ENCODE assay signal across 26 cellular contexts in genomic region chr11:116813781-116814471, GRCh38. TPM values are rescaled to one million over a fixed set of nuclear protein-coding genes. Genes with fewer than 3 reads are reported as not detected.
DNase-seq lines count a peak whose midpoint lies in the region; ATAC-seq and TF ChIP-seq lines count a peak whose summit lies in the region.
"Had no signal": no experiment of that assay in that cellular context is flagged by ENCODE, and none has a peak within 500 bp of the region (broad histone marks: within the 10 kb centered on the region; RNA-seq: fewer than 3 reads in every experiment).

No MANE protein-coding gene starts in this region.

- H3K9me3 ChIP-seq in GM23248 (ENCODE audit: low read depth), result no peaks in the 10 kb centered on the region
- H3K9me3 ChIP-seq in sigmoid colon, result no peaks in the 10 kb centered on the region
- H3K9me3 ChIP-seq in esophagus squamous epithelium, result no peaks in the 10 kb centered on the region
- H3K9me3 ChIP-seq: BLaER1, neutrophil had no signal

- H3K4me3 ChIP-seq in GM23248, result no peak overlapping the region
- H3K4me3 ChIP-seq in NB4 (ENCODE audit: low read depth, low read length), result no peak overlapping the region
- H3K4me3 ChIP-seq in sigmoid colon, result no peak overlapping the region
- no peak overlapping the region for H3K4me3 ChIP-seq in esophagus squamous epithelium
- H3K4me3 ChIP-seq: BLaER1 had no signal

- no peak for TF ChIP-seq EP300 in sigmoid colon (IDR thresholded peaks at IDR 0.05)

- H3K27ac ChIP-seq in GM23248 (peak overlapping the region; percentile 49), sigmoid colon (no peak overlapping the region), esophagus squamous epithelium (no peak overlapping the region)
- H3K27ac ChIP-seq: BLaER1, neutrophil had no signal

- no peak for TF ChIP-seq POLR2A in NB4 (IDR thresholded peaks at IDR 0.05; ENCODE audit: extremely low read depth, insufficient read length)
- no peak for TF ChIP-seq POLR2A in sigmoid colon (IDR thresholded peaks at IDR 0.05)
- TF ChIP-seq POLR2A in esophagus squamous epithelium (IDR thresholded peaks at IDR 0.05), result no peak
- TF ChIP-seq POLR2A in GM18505 (IDR thresholded peaks at IDR 0.05; ENCODE audit: borderline replicate concordance, extremely low read depth, insufficient read depth, insufficient read length), result no peak

- peaks cover 7% of the 10 kb centered on the region; the same call in 1 of the 2 replicates for H3F3A ChIP-seq in GM23248 (ENCODE audit: insufficient read depth)

- no peak overlapping the region for H2AFZ ChIP-seq in GM23248

- 39 to 59% methylated on average over 4 to 5 of the region's 5 CpGs for WGBS in GM23248 (ENCODE audit: low coverage in 1 of 2, low lambda C conversion rate in 2 of 2, missing lambda C conversion rate in 2 of 2), 2 experiments
- WGBS in sigmoid colon, 2 donors, result 53 to 73% methylated on average over 5 of the region's 5 CpGs
- 86 to 100% methylated on average over 1 to 4 of the region's 5 CpGs for WGBS in esophagus squamous epithelium, 2 donors

- no peak overlapping the region for H3K4me2 ChIP-seq in GM23248 (ENCODE audit: unreplicated experiment)
- H3K4me2 ChIP-seq: BLaER1 had no signal

- H3K9me2 ChIP-seq in GM23248 (ENCODE audit: insufficient read depth), result no peaks in the 10 kb centered on the region

- intact Hi-C loops in left colon (cut with DNase I, micrococcal nuclease) (no loop called here), sigmoid colon (cut with DNase I) (no loop called here), esophagus squamous epithelium (cut with DNase I) (no loop called here)

- H4K20me1 ChIP-seq in GM23248 (ENCODE audit: insufficient read depth), result no peaks in the 10 kb centered on the region
- H4K20me1 ChIP-seq: BLaER1 had no signal

- TF ChIP-seq CTCF in NB4 (IDR thresholded peaks at IDR 0.05; ENCODE audit: low read depth, low read length) (no peak), sigmoid colon (IDR thresholded peaks at IDR 0.05) (no peak), esophagus squamous epithelium (IDR thresholded peaks at IDR 0.05) (no peak)

- in situ Hi-C loops in GM23248 (cut with MboI), result no loop called here

- peak; percentile 37 for ATAC-seq in left colon
- no peak for ATAC-seq in GM18505 (IDR thresholded peaks at IDR 0.05; ENCODE audit: unreplicated experiment)
- ATAC-seq: SK-N-SH treated with all-trans-retinoic acid at 6 μM for 48 hours, T-helper 17 cell had no signal

- H3K27me3 ChIP-seq in GM23248 (replicated peaks; ENCODE audit: insufficient read depth) (no peaks in the 10 kb centered on the region), sigmoid colon (no peaks in the 10 kb centered on the region), esophagus squamous epithelium (no peaks in the 10 kb centered on the region)
- H3K27me3 ChIP-seq: BLaER1, neutrophil had no signal

- no peaks in the 10 kb centered on the region for H3K36me3 ChIP-seq in GM23248 (ENCODE audit: low read depth)
- no peaks in the 10 kb centered on the region for H3K36me3 ChIP-seq in sigmoid colon
- H3K36me3 ChIP-seq in esophagus squamous epithelium, result no peaks in the 10 kb centered on the region
- H3K36me3 ChIP-seq: BLaER1, neutrophil had no signal

- peak; percentile 62 for DNase-seq in GM23248
- DNase-seq in NB4 (ENCODE audit: low read depth), result peak; percentile 1
- no peak for DNase-seq in left colon
- peak; percentile 33 for DNase-seq in sigmoid colon
- no peak for DNase-seq in iPS-NIHi11 (ENCODE audit: low spot score)
- no peak for DNase-seq in esophagus squamous epithelium (lab: John Stamatoyannopoulos, UW)
- no peak for DNase-seq in NCI-H1092 treated with DMSO at 0.1 percent for 48 hours (lab: John Stamatoyannopoulos, UW)
- DNase-seq: activated gamma-delta T cell treated with Interleukin-2 at 50 U/mL for 16 hours; activated T-cell treated with anti-CD3 and anti-CD28 coated beads, Interleukin-2, amount 50 U/mL, for 1 hour; DMS53; GDM1; kidney; NCI-H1436; NCI-H446 treated with DMSO at 0.1 percent for 48 hours; substantia nigra; T-helper 17 cell had no signal

- no peak overlapping the region for H3K9ac ChIP-seq in GM23248
- H3K9ac ChIP-seq: BLaER1 had no signal

- peaks cover 12% of the 10 kb centered on the region for H3K4me1 ChIP-seq in GM23248 (ENCODE audit: insufficient read depth)
- H3K4me1 ChIP-seq in sigmoid colon, result no peaks in the 10 kb centered on the region
- no peaks in the 10 kb centered on the region for H3K4me1 ChIP-seq in esophagus squamous epithelium
- H3K4me1 ChIP-seq: BLaER1 had no signal

- H3K79me2 ChIP-seq in GM23248 (ENCODE audit: insufficient read depth), result no peaks in the 10 kb centered on the region

RNA-seq across cellular contexts. Expression of gene APOA4, which starts 9.2 kb away (rescaled TPM):
- not detected in 2 replicates for total RNA-seq in GM23248 (2014; rRNA removed; shearing (Covaris generic))
- not detected in 2 replicates for polyA plus RNA-seq in GM23248 (2016; fragmentation: Nextera tagmentation; extraction: Ambion mirVana)
- total RNA-seq in left colon, result not detected
- total RNA-seq in sigmoid colon, result not detected
- polyA plus RNA-seq in sigmoid colon, result 1 to 10 TPM in 2 of 3 donors, under 1 TPM in 1; 0.04 to 5.3 (median 3.0) TPM
- total RNA-seq in esophagus squamous epithelium, result not detected
- total RNA-seq: dermis microvascular lymphatic vessel endothelial cell, fibroblast of lung, H1, kidney, lung microvascular endothelial cell, T-helper 17 cell, ureter had no signal
- polyA plus RNA-seq: AG04450, fibroblast of lung, H1 had no signal

RNA-seq across cellular contexts. Expression of gene APOC3, which starts 15.8 kb away (rescaled TPM):
- total RNA-seq in GM23248 (2014; rRNA removed; shearing (Covaris generic)), result not detected in 2 replicates
- polyA plus RNA-seq in GM23248 (2016; fragmentation: Nextera tagmentation; extraction: Ambion mirVana) (not detected in 2 replicates), sigmoid colon (1 to 10 TPM in 1 of 3 donors, under 1 TPM in 1, not detected in 1; 0.19 to 4.4 TPM)
- total RNA-seq in left colon (not detected), sigmoid colon (not detected), esophagus squamous epithelium (not detected)
- total RNA-seq: dermis microvascular lymphatic vessel endothelial cell, fibroblast of lung, H1, kidney, lung microvascular endothelial cell, T-helper 17 cell had no signal
- polyA plus RNA-seq: AG04450, fibroblast of lung, H1 had no signal

RNA-seq across cellular contexts. Expression of gene APOA5, which starts 22.2 kb away (rescaled TPM):
- total RNA-seq in GM23248 (2014; rRNA removed; shearing (Covaris generic)), result not detected in 2 replicates
- polyA plus RNA-seq in GM23248 (2016; fragmentation: Nextera tagmentation; extraction: Ambion mirVana) (not detected in 2 replicates), sigmoid colon (not detected)
- total RNA-seq in left colon (not detected), sigmoid colon (not detected), esophagus squamous epithelium (not detected)
- total RNA-seq: dermis microvascular lymphatic vessel endothelial cell, fibroblast of lung, kidney, lung microvascular endothelial cell, T-helper 17 cell, ureter had no signal
- polyA plus RNA-seq: AG04450, fibroblast of lung had no signal

RNA-seq across cellular contexts. Expression of gene APOA1, which starts 23.5 kb away (rescaled TPM):
- not detected in 2 replicates for total RNA-seq in GM23248 (2014; rRNA removed; shearing (Covaris generic))
- polyA plus RNA-seq in GM23248 (2016; fragmentation: Nextera tagmentation; extraction: Ambion mirVana) (0.23 TPM in 1 of 2 replicates, not detected in the other), sigmoid colon (1 to 10 TPM in 2 of 3 donors, under 1 TPM in 1; 0.32 to 3.0 (median 2.8) TPM)
- total RNA-seq in left colon (not detected), sigmoid colon (under 1 TPM in 2 of 4 donors, not detected in 2; 0.54 to 0.55 TPM), esophagus squamous epithelium (not detected)
- total RNA-seq: dermis microvascular lymphatic vessel endothelial cell, fibroblast of lung, H1, kidney, ureter had no signal
- polyA plus RNA-seq: AG04450 had no signal

RNA-seq across cellular contexts. Expression of gene ZPR1, which starts 26.1 kb away (rescaled TPM):
- 30.8 and 34.9 TPM in 2 replicates for total RNA-seq in GM23248 (2014; rRNA removed; shearing (Covaris generic))
- 71.3 and 76.8 TPM in 2 replicates for polyA plus RNA-seq in GM23248 (2016; fragmentation: Nextera tagmentation; extraction: Ambion mirVana)
- 10 to 100 TPM; 28.4 to 30.9 TPM for total RNA-seq in left colon
- 10 to 100 TPM; 14.7 to 28.6 (median 21.0) TPM for total RNA-seq in sigmoid colon
- 10 to 100 TPM; 16.8 to 22.5 (median 17.3) TPM for polyA plus RNA-seq in sigmoid colon
- 10 to 100 TPM; 22.1 to 31.0 (median 26.2) TPM for total RNA-seq in esophagus squamous epithelium

Comparison
In these comparisons a context has a peak if more than half of its experiments do, and no peak if none do; other contexts are left out.
1. DNase-seq: peak in GM23248 (single experiment), NB4 (single experiment) and sigmoid colon (single experiment); none in left colon (0 of 2), iPS-NIHi11 (single experiment), esophagus squamous epithelium (single experiment) and NCI-H1092 treated with DMSO at 0.1 percent for 48 hours (single experiment).